In the genomic region with DNA sequence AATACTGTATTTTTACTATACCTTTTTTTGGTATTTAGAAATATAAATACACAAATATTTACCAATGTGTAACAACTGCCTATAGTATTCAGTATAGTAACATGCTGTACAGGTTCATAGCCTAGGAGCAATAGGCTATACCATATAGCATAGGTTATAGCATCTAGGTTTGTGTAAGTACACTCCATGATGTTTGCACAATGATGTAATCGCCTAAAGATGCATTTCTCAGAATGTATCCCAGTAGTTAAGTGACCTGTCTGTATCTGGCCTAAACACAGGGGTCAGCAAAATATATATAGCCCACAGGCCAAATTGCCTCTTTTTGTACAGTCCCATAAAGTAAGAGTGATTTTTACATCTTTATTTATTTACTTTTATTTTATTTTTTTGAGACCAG, we compare ENCODE assay signal across 22 cellular contexts. TPM values are rescaled to one million over a fixed set of nuclear protein-coding genes. Genes with fewer than 3 reads are reported as not detected.
DNase-seq lines count a peak whose midpoint lies in the region; ATAC-seq, FAIRE-seq and TF ChIP-seq lines count a peak whose summit lies in the region.
"Had no signal": no experiment of that assay in that cellular context is flagged by ENCODE, and none has a peak within 500 bp of the region (broad histone marks: within the 10 kb centered on the region; RNA-seq: fewer than 3 reads in every experiment).

No MANE protein-coding gene starts in this region.

- CTCF ChIA-PET in IMR-90 (lab: Yijun Ruan, JAX): no interaction called here
- CTCF ChIA-PET in K562 (lab: Yijun Ruan, JAX; ENCODE audit: low intra/inter-chr PET ratio): no interaction called here

- DNase-seq in NCI-H510A treated with DMSO at 0.1 percent for 48 hours (lab: John Stamatoyannopoulos, UW) (peak; percentile 28), NCI-H510A (lab: John Stamatoyannopoulos, UW) (no peak), IMR-90 (peak; percentile 7), NCI-H69 (lab: John Stamatoyannopoulos, UW) (peak; percentile 2), K562 (ENCODE audit: extremely low read depth in 1 of 4, low spot score in 3 of 4) (no peak), epidermal melanocyte (ENCODE audit: insufficient read length, low spot score) (no peak), NCI-H2171 treated with DMSO at 0.1 percent for 48 hours (lab: John Stamatoyannopoulos, UW) (no peak), ovary (no peak)
- DNase-seq: AML-193; Caco-2; CD4-positive, alpha-beta T cell; DMS79 treated with DMSO at 0.1 percent for 48 hours; GF-D8; HCEC 1CT; HFFc6 had no signal

- H3K36me3 ChIP-seq in IMR-90 (ENCODE audit: control insufficient read depth, insufficient read depth, low read length) (peaks cover 13% of the 10 kb centered on the region), K562 (ENCODE audit: control insufficient read depth, insufficient read depth, low read length) (peaks cover 43% of the 10 kb centered on the region; the same call in 1 of the 3 replicates), ovary (no peaks in the 10 kb centered on the region)

- H2BK120ac ChIP-seq in IMR-90 (ENCODE audit: low read depth, low read length): no peak overlapping the region

- intact Hi-C loops in IMR-90 (cut with micrococcal nuclease) (no loop called here), K562 (cut with micrococcal nuclease) (no loop called here), ovary (cut with DNase I) (loop anchor here in 1 of 4 donors (10.0 kb wide), 2 partner anchors 111 to 181 kb away; no protein-coding TSS in a partner anchor)

- H3K4me1 ChIP-seq in IMR-90 (ENCODE audit: control insufficient read depth, insufficient read depth, low read length): no peaks in the 10 kb centered on the region
- no peaks in the 10 kb centered on the region for H3K4me1 ChIP-seq in K562 (replicated peaks in 1 of 2; ENCODE audit: control insufficient read depth in 2 of 2, insufficient read depth in 2 of 2, low read length in 2 of 2)
- H3K4me1 ChIP-seq in ovary (ENCODE audit: insufficient read depth): no peaks in the 10 kb centered on the region
- H3K4me1 ChIP-seq: Caco-2 had no signal

- POLR2A ChIA-PET in IMR-90 (lab: Charles Lee; ENCODE audit: unreplicated experiment) (no interaction called here), K562 (lab: Yijun Ruan, JAX) (interaction anchor here (1.5 kb wide), 1 partner anchor 25 kb away, joined by 3 read pairs; the partner anchor contains the start of genes RBBP4 and ZBTB8OS)

- H3K56ac ChIP-seq in IMR-90 (ENCODE audit: extremely low read depth, insufficient read depth, low read length): no peak overlapping the region

- in situ Hi-C loops in IMR-90 (cut with MboI; ENCODE audit: low sequenced_read_pairs): no loop called here
- in situ Hi-C loops in K562 (cut with MboI): no loop called here

- H3K14ac ChIP-seq in IMR-90 (replicated peaks; ENCODE audit: low read depth, low read length): no peak overlapping the region

- no peak overlapping the region for H3K4ac ChIP-seq in IMR-90 (ENCODE audit: low read depth, low read length)

- H3K9me1 ChIP-seq in IMR-90 (ENCODE audit: insufficient read depth, low read length): peaks cover 6% of the 10 kb centered on the region; the same call in 1 of the 2 replicates
- H3K9me1 ChIP-seq in K562 (ENCODE audit: control insufficient read depth, insufficient read depth, low read length): no peaks in the 10 kb centered on the region

- H3K9me3 ChIP-seq in IMR-90 (ENCODE audit: control insufficient read depth, insufficient read depth, low read length) (no peaks in the 10 kb centered on the region), K562 (replicated peaks; ENCODE audit: control insufficient read depth, insufficient read depth, low read depth, low read length) (no peaks in the 10 kb centered on the region), ovary (no peaks in the 10 kb centered on the region)
- H3K9me3 ChIP-seq: A549, Caco-2 had no signal

- no peak for FAIRE-seq in K562 (lab: Jason Lieb, UNC)
- FAIRE-seq: A549, D721Med, H54, HTR-8/SVneo had no signal

- H2AK5ac ChIP-seq in IMR-90 (ENCODE audit: low read depth, low read length): no peak overlapping the region

- no peak for TF ChIP-seq POLR2A in IMR-90 (IDR thresholded peaks at IDR 0.05; ENCODE audit: low read depth, low read length)
- TF ChIP-seq POLR2A in K562 (conservative IDR thresholded peaks at IDR 0.05): no peak
- TF ChIP-seq POLR2A in ovary (IDR thresholded peaks at IDR 0.05): no peak

- no peak overlapping the region for H4K5ac ChIP-seq in IMR-90 (ENCODE audit: low read depth, low read length)

- H3K4me3 ChIP-seq in IMR-90 (ENCODE audit: insufficient read depth, low read depth, low read length): no peak overlapping the region
- no peak overlapping the region for H3K4me3 ChIP-seq in K562
- H3K4me3 ChIP-seq in ovary: no peak overlapping the region
- H3K4me3 ChIP-seq: A549, GM23338 had no signal

- no peak overlapping the region for H2AFZ ChIP-seq in IMR-90 (replicated peaks; ENCODE audit: low read length, poor library complexity)
- H2AFZ ChIP-seq in K562 (ENCODE audit: low read depth, low read length): no peak overlapping the region
- H2AFZ ChIP-seq: GM23338 had no signal

- dilution Hi-C loops in IMR-90 (cut with HindIII; ENCODE audit: low sequenced_read_pairs, unreplicated experiment): no loop called here

- no peak for TF ChIP-seq EP300 in K562 (IDR thresholded peaks at IDR 0.05; ENCODE audit: low read length)
- no peak for TF ChIP-seq EP300 in ovary (IDR thresholded peaks at IDR 0.05)

- H3K9ac ChIP-seq in IMR-90 (ENCODE audit: low read depth, low read length) (no peak overlapping the region), K562 (ENCODE audit: insufficient read depth in 1 of 2, low read depth in 2 of 2, low read length in 2 of 2) (no peak overlapping the region)

- no peak overlapping the region for H2BK20ac ChIP-seq in IMR-90 (ENCODE audit: low read depth, low read length)

- no peak overlapping the region for H3K23ac ChIP-seq in IMR-90 (ENCODE audit: low read depth, low read length)

- H4K20me1 ChIP-seq in IMR-90 (ENCODE audit: insufficient read depth, low read length) (no peaks in the 10 kb centered on the region; the same call in 1 of the 2 replicates), K562 (replicated peaks; ENCODE audit: control insufficient read depth, insufficient read depth, low read length) (no peaks in the 10 kb centered on the region; the same call in 1 of the 2 replicates)

- H2AK9ac ChIP-seq in IMR-90 (replicated peaks; ENCODE audit: low read depth, low read length, poor library complexity): no peak overlapping the region

- H2BK15ac ChIP-seq in IMR-90 (ENCODE audit: low read depth, low read length): no peak overlapping the region

- TF ChIP-seq CTCF in IMR-90 (conservative IDR thresholded peaks at IDR 0.05; ENCODE audit: low read depth, low read length) (no peak), K562 (IDR thresholded peaks at IDR 0.05 in 2 of 3, conservative IDR thresholded peaks at IDR 0.05 in 1 of 3; ENCODE audit: insufficient read depth in 2 of 3, low read depth in 1 of 3, low read length in 3 of 3) (no peak), ovary (IDR thresholded peaks at IDR 0.05) (no peak)

- BruUV-seq in IMR-90 (replicated peaks; lab: Mats Ljungman, UMichigan): no TSS peak
- BruUV-seq in K562 (replicated peaks; lab: Mats Ljungman, UMichigan): no TSS peak

- H3K18ac ChIP-seq in IMR-90 (ENCODE audit: low read depth, low read length): no peak overlapping the region

- no peak overlapping the region for H4K91ac ChIP-seq in IMR-90 (ENCODE audit: insufficient read depth, low read depth, low read length)

- no CpG with 5 or more reads among the region's 1 CpG for WGBS in IMR-90 (ENCODE audit: extremely low coverage in 2 of 2, insufficient read length in 1 of 2), 2 experiments
- whole genome bisulfite sequencing in K562 (ENCODE audit: insufficient coverage, low coverage, missing lambda C conversion rate): 70% methylated on average over 1 of the region's 1 CpG
- 94 to 100% (median 96%) methylated on average over 1 of the region's 1 CpG for WGBS in ovary, 3 donors

- H4K8ac ChIP-seq in IMR-90 (ENCODE audit: low read depth in 2 of 2, low read length in 2 of 2): no peak overlapping the region

- H3K79me1 ChIP-seq in IMR-90 (ENCODE audit: low read depth in 1 of 2, low read length in 2 of 2): peaks cover 0 to 6% of the 10 kb centered on the region in 2 experiments; a peak in 3 of 4 replicates

- H3K4me2 ChIP-seq in IMR-90 (ENCODE audit: low read depth, low read length): no peak overlapping the region
- no peak overlapping the region for H3K4me2 ChIP-seq in K562 (ENCODE audit: insufficient read depth, low read length)
- H3K4me2 ChIP-seq: A549, GM23338 had no signal

- no peak overlapping the region for H2BK5ac ChIP-seq in IMR-90 (ENCODE audit: low read depth, low read length, poor library complexity, severe bottlenecking)

- no peaks in the 10 kb centered on the region for H3K79me2 ChIP-seq in K562 (ENCODE audit: control insufficient read depth, insufficient read depth, low read length)

- TF ChIP-seq RAD21 in IMR-90 (IDR thresholded peaks at IDR 0.05; ENCODE audit: low read length) (no peak), K562 (CRISPR knock-in tag; conservative IDR thresholded peaks at IDR 0.05 in 1 of 2, IDR thresholded peaks at IDR 0.05 in 1 of 2) (no peak)

- ATAC-seq in IMR-90 (ENCODE audit: low read depth): no peak
- no peak for ATAC-seq in K562
- ATAC-seq: A549, GM23338 had no signal

- H3K27ac ChIP-seq in IMR-90 (ENCODE audit: insufficient read depth, low read length) (no peak overlapping the region), K562 (ENCODE audit: extremely low read depth, low read depth, low read length) (no peak overlapping the region), ovary (no peak overlapping the region)
- H3K27ac ChIP-seq: 22Rv1, A549, C4-2B had no signal

- H3K27me3 ChIP-seq in IMR-90 (ENCODE audit: control insufficient read depth, insufficient read depth, low read length): no peaks in the 10 kb centered on the region
- H3K27me3 ChIP-seq in K562 (ENCODE audit: control insufficient read depth in 2 of 2, insufficient read depth in 2 of 2, low read length in 2 of 2): no peaks in the 10 kb centered on the region
- no peaks in the 10 kb centered on the region for H3K27me3 ChIP-seq in ovary

RNA-seq across cellular contexts. Expression of gene ZBTB8OS, which starts 24.2 kb away (rescaled TPM):
- 31.0 and 59.2 TPM in 2 replicates for total RNA-seq in IMR-90 (2012; rRNA removed)
- 43.5 and 52.6 TPM in 2 replicates for polyA plus RNA-seq in IMR-90 (2012; rRNA removed)
- 13.7 and 23.7 TPM in 2 replicates for polyA plus RNA-seq in IMR-90 (2012; cell fraction: cytosol; rRNA removed)
- 4.7 and 28.5 TPM in 2 replicates for polyA plus RNA-seq in IMR-90 (2012; cell fraction: nucleus; rRNA removed; ENCODE audit: low replicate concordance)
- 58.9 and 105 TPM in 2 replicates for total RNA-seq in K562 (2011; cell fraction: chromatin; rRNA removed; ENCODE audit: low replicate concordance)
- 34.9 and 36.2 TPM in 2 replicates for total RNA-seq in K562 (2011; cell fraction: nucleolus; rRNA removed)
- total RNA-seq in K562 (2011; cell fraction: nucleoplasm; rRNA removed): 58.9 and 112 TPM in 2 replicates
- total RNA-seq in K562 (2014; rRNA removed): 57.8 and 59.0 TPM in 2 replicates
- total RNA-seq in K562 (2014; rRNA removed; fragmentation: Illumina TruSeq; extraction: Trizol): 110 and 130 TPM in 2 replicates
- total RNA-seq in K562 (2015; rRNA removed; fragmentation: Illumina TruSeq; extraction: Trizol): 104 and 107 TPM in 2 replicates
- total RNA-seq in K562 (2021): 54.8 and 65.0 TPM in 2 replicates
- polyA plus RNA-seq in K562 (2011; rRNA removed): 86.5 and 114 TPM in 2 replicates
- 29.5 and 65.1 TPM in 2 replicates for polyA plus RNA-seq in K562 (2011; cell fraction: cytosol; rRNA removed)
- polyA plus RNA-seq in K562 (2011; cell fraction: nucleus; rRNA removed): 23.2 and 42.5 TPM in 2 replicates
- polyA plus RNA-seq in K562 (2012): 63.5 and 115 TPM in 2 replicates
- polyA plus RNA-seq in K562 (2014; fragmentation: Illumina TruSeq; extraction: Trizol): 104 TPM in 2 replicates
- polyA plus RNA-seq in K562 (2014; fragmentation: Nextera tagmentation; extraction: Ambion mirVana): 100 to 1,000 TPM; 188 to 230 TPM
- polyA plus RNA-seq in K562 (2014; rRNA removed): 104 and 133 TPM in 2 replicates
- 77.0 and 79.3 TPM in 2 replicates for polyA minus RNA-seq in K562 (2011; rRNA and poly(A)+ RNA removed)
- 10.2 and 15.9 TPM in 2 replicates for polyA minus RNA-seq in K562 (2011; cell fraction: cytosol; rRNA and poly(A)+ RNA removed)
- 8.2 and 15.6 TPM in 2 replicates for polyA minus RNA-seq in K562 (2011; cell fraction: nucleus; rRNA and poly(A)+ RNA removed)
- total RNA-seq in ovary: 10 to 100 TPM; 20.1 to 37.0 (median 27.8) TPM
- polyA plus RNA-seq in ovary: 10 to 100 TPM; 20.9 to 25.5 TPM

RNA-seq across cellular contexts. Expression of gene RBBP4, which starts 24.8 kb away (rescaled TPM):
- total RNA-seq in IMR-90 (2012; rRNA removed) (138 and 161 TPM in 2 replicates), K562 (2014; rRNA removed) (185 and 228 TPM in 2 replicates), K562 (2014; rRNA removed; fragmentation: Illumina TruSeq; extraction: Trizol) (321 and 363 TPM in 2 replicates), K562 (2015; rRNA removed; fragmentation: Illumina TruSeq; extraction: Trizol) (245 and 259 TPM in 2 replicates), K562 (2021) (387 and 409 TPM in 2 replicates), ovary (100 to 1,000 TPM in 6 of 7 donors, 10 to 100 TPM in 1; 86.3 to 223 (median 191) TPM)
- polyA plus RNA-seq in IMR-90 (2012; rRNA removed) (71.0 and 82.9 TPM in 2 replicates), K562 (2011; rRNA removed) (193 and 262 TPM in 2 replicates), K562 (2014; fragmentation: Illumina TruSeq; extraction: Trizol) (293 and 326 TPM in 2 replicates), K562 (2014; fragmentation: Nextera tagmentation; extraction: Ambion mirVana) (100 to 1,000 TPM; 248 to 285 TPM), K562 (2014; rRNA removed) (247 and 254 TPM in 2 replicates), ovary (100 to 1,000 TPM in 1 of 2 donors, 10 to 100 TPM in 1; 78.2 to 117 TPM)
- polyA plus RNA-seq in IMR-90 (2012; cell fraction: cytosol; rRNA removed): 30.3 and 58.3 TPM in 2 replicates
- 34.6 and 96.3 TPM in 2 replicates for polyA plus RNA-seq in IMR-90 (2012; cell fraction: nucleus; rRNA removed; ENCODE audit: low replicate concordance)
- 328 and 440 TPM in 2 replicates for total RNA-seq in K562 (2011; cell fraction: chromatin; rRNA removed; ENCODE audit: low replicate concordance)
- total RNA-seq in K562 (2011; cell fraction: nucleolus; rRNA removed): 128 and 154 TPM in 2 replicates
- 199 and 220 TPM in 2 replicates for total RNA-seq in K562 (2011; cell fraction: nucleoplasm; rRNA removed)
- polyA plus RNA-seq in K562 (2011; cell fraction: cytosol; rRNA removed): 92.5 and 178 TPM in 2 replicates
- polyA plus RNA-seq in K562 (2011; cell fraction: nucleus; rRNA removed): 133 and 195 TPM in 2 replicates
- 259 and 329 TPM in 2 replicates for polyA plus RNA-seq in K562 (2012)
- 391 and 487 TPM in 2 replicates for polyA minus RNA-seq in K562 (2011; rRNA and poly(A)+ RNA removed)
- polyA minus RNA-seq in K562 (2011; cell fraction: cytosol; rRNA and poly(A)+ RNA removed): 178 and 220 TPM in 2 replicates
- polyA minus RNA-seq in K562 (2011; cell fraction: nucleus; rRNA and poly(A)+ RNA removed): 63.1 and 166 TPM in 2 replicates

Comparison
In these comparisons a context has a peak if more than half of its experiments do, and no peak if none do; other contexts are left out.
1. DNase-seq: peak in NCI-H510A treated with DMSO at 0.1 percent for 48 hours (single experiment), IMR-90 (single experiment) and NCI-H69 (single experiment); none in NCI-H510A (single experiment), K562 (0 of 4), epidermal melanocyte (single experiment), NCI-H2171 treated with DMSO at 0.1 percent for 48 hours (single experiment) and ovary (0 of 5).